1 cellular context compared by ENCODE assay signal in genomic region chr2:179272406-179273192, GRCh38.
A peak's percentile ranks its signal among the peaks of the same experiment; 100 is the strongest.
TF ChIP-seq lines count a peak whose summit lies in the region.

No MANE protein-coding gene starts in this region.

TF ChIP-seq in HepG2, 621 proteins besides CTCF, POLR2A, EP300 and RAD21 (continued from another document and continues in another):
- no peak for TF ChIP-seq AFF4 (CRISPR knock-in tag; IDR thresholded peaks at IDR 0.05)
- TF ChIP-seq RARA (CRISPR knock-in tag; IDR thresholded peaks at IDR 0.05) = peak; percentile 66
- peak; percentile 47; the same call in 1 of the 2 replicates for TF ChIP-seq ZFP1 (CRISPR knock-in tag; IDR thresholded peaks at IDR 0.05)
- TF ChIP-seq ZNF382 (CRISPR knock-in tag; IDR thresholded peaks at IDR 0.05; ENCODE audit: borderline replicate concordance) = no peak
- peak; percentile 86 for TF ChIP-seq NFIC (IDR thresholded peaks at IDR 0.05; ENCODE audit: low read length)
- no peak for TF ChIP-seq ZNF841 (CRISPR knock-in tag; IDR thresholded peaks at IDR 0.05; ENCODE audit: borderline replicate concordance)
- no peak for TF ChIP-seq GABPB1 (CRISPR knock-in tag; IDR thresholded peaks at IDR 0.05)
- TF ChIP-seq MNT (IDR thresholded peaks at IDR 0.05) = no peak
- TF ChIP-seq ZNF253 (CRISPR knock-in tag; IDR thresholded peaks at IDR 0.05; ENCODE audit: borderline replicate concordance) = no peak
- TF ChIP-seq RFX3 (CRISPR knock-in tag; IDR thresholded peaks at IDR 0.05) = no peak; the same call in 1 of the 2 replicates
- peak; percentile 48; the same call in 1 of the 2 replicates for TF ChIP-seq ZNF317 (CRISPR knock-in tag; IDR thresholded peaks at IDR 0.05)
- peak; percentile 70 for TF ChIP-seq TEAD3 (CRISPR knock-in tag; optimal IDR thresholded peaks at IDR 0.05; ENCODE audit: borderline replicate concordance)
- TF ChIP-seq ZMYM3 (CRISPR knock-in tag; IDR thresholded peaks at IDR 0.05) = no peak; the same call in 1 of the 2 replicates
- TF ChIP-seq ZNF44 (CRISPR knock-in tag; IDR thresholded peaks at IDR 0.05) = no peak
- no peak for TF ChIP-seq ZHX2 (IDR thresholded peaks at IDR 0.05; ENCODE audit: low read depth)
- TF ChIP-seq ZHX2 (CRISPR knock-in tag; IDR thresholded peaks at IDR 0.05; ENCODE audit: borderline replicate concordance) = peak; percentile 50; the same call in 1 of the 2 replicates
- peak; percentile 59; the same call in 1 of the 2 replicates for TF ChIP-seq FOSL1 (CRISPR knock-in tag; IDR thresholded peaks at IDR 0.05; ENCODE audit: borderline replicate concordance)
- TF ChIP-seq IKZF1 (IDR thresholded peaks at IDR 0.05) = no peak
- TF ChIP-seq BCL6 (CRISPR knock-in tag; IDR thresholded peaks at IDR 0.05) = peak; percentile 83
- no peak for TF ChIP-seq ZNF276 (CRISPR knock-in tag; IDR thresholded peaks at IDR 0.05; ENCODE audit: low read depth)
- TF ChIP-seq CEBPZ (IDR thresholded peaks at IDR 0.05; ENCODE audit: low read length) = no peak
- TF ChIP-seq ZNF263 (CRISPR knock-in tag; IDR thresholded peaks at IDR 0.05) = no peak
- TF ChIP-seq ATF6 (CRISPR knock-in tag; conservative IDR thresholded peaks at IDR 0.05) = no peak
- no peak for TF ChIP-seq ZNF660 (CRISPR knock-in tag; IDR thresholded peaks at IDR 0.05; ENCODE audit: borderline replicate concordance, low read depth)
- 0 out of 2 replicates have a peak, but pooled peaks have one; percentile 34 for TF ChIP-seq ZNF670 (CRISPR knock-in tag; IDR thresholded peaks at IDR 0.05; ENCODE audit: borderline replicate concordance)
- TF ChIP-seq ZNF331 (CRISPR knock-in tag; IDR thresholded peaks at IDR 0.05) = peak; percentile 90
- peak; percentile 44; the same call in 1 of the 2 replicates for TF ChIP-seq ZFX (CRISPR knock-in tag; IDR thresholded peaks at IDR 0.05; ENCODE audit: low read depth)
- TF ChIP-seq NFYC (CRISPR knock-in tag; IDR thresholded peaks at IDR 0.05) = no peak
- no peak for TF ChIP-seq MZF1 (CRISPR knock-in tag; IDR thresholded peaks at IDR 0.05; ENCODE audit: borderline replicate concordance)
- TF ChIP-seq SCMH1 (CRISPR knock-in tag; IDR thresholded peaks at IDR 0.05; ENCODE audit: borderline replicate concordance) = no peak
- TF ChIP-seq HNRNPUL1 (IDR thresholded peaks at IDR 0.05; ENCODE audit: low read depth, low read length) = no peak
- peak; percentile 50; the same call in 1 of the 2 replicates for TF ChIP-seq KMT2A (CRISPR knock-in tag; IDR thresholded peaks at IDR 0.05)
- TF ChIP-seq ZNF121 (CRISPR knock-in tag; IDR thresholded peaks at IDR 0.05) = no peak
- peak; percentile 88 for TF ChIP-seq SOX5 (CRISPR knock-in tag; IDR thresholded peaks at IDR 0.05; ENCODE audit: borderline replicate concordance)
- 0 out of 2 replicates have a peak, but pooled peaks have one; percentile 56 for TF ChIP-seq ONECUT2 (CRISPR knock-in tag; IDR thresholded peaks at IDR 0.05)
- no peak for TF ChIP-seq RFXANK (CRISPR knock-in tag; IDR thresholded peaks at IDR 0.05)
- no peak for TF ChIP-seq DMTF1 (CRISPR knock-in tag; IDR thresholded peaks at IDR 0.05)
- no peak for TF ChIP-seq ZNF839 (CRISPR knock-in tag; IDR thresholded peaks at IDR 0.05; ENCODE audit: borderline replicate concordance)
- no peak for TF ChIP-seq ZNF678 (CRISPR knock-in tag; IDR thresholded peaks at IDR 0.05)
- TF ChIP-seq HNF4G (IDR thresholded peaks at IDR 0.05; ENCODE audit: borderline replicate concordance, low read depth, low read length) = peak; percentile 83
- TF ChIP-seq HNF4G (CRISPR knock-in tag; IDR thresholded peaks at IDR 0.05; ENCODE audit: borderline replicate concordance, low read depth) = no peak; the same call in 1 of the 2 replicates
